In genomic region chr11:70445091-70445490, GRCh38 we compare ENCODE assay signal across 28 cellular contexts. TPM values are rescaled to one million over a fixed set of nuclear protein-coding genes. Genes with fewer than 3 reads are reported as not detected.
"Had no signal": no experiment of that assay in that cellular context is flagged by ENCODE, and none has a peak within 500 bp of the region (broad histone marks: within the 10 kb centered on the region; RNA-seq: fewer than 3 reads in every experiment).

No MANE protein-coding gene starts in this region.

- H3K4me3 Mint-ChIP-seq: naive thymus-derived CD8-positive, alpha-beta T cell; natural killer cell treated with Interleukin-12 subunit alpha and Interleukin-12 subunit beta and Interleukin-15 and Interleukin-18, amount 100 ng/mL, for 72 hours; nephron progenitor cell; neural crest cell; stimulated activated effector memory CD8-positive, alpha-beta T cell treated with anti-CD3 and anti-CD28 coated beads, Interleukin-12 subunit alpha, Interleukin-12 subunit beta, amount 100 ng/mL, for 72 hours; stimulated activated naive B cell treated with anti-CD40 and anti-IgM and Interleukin-4, amounts not matched to agents 10 μg/mL and 1 μg/mL and 100 μg/mL, for 72 hours had no signal

- ATAC-seq: naive thymus-derived CD8-positive, alpha-beta T cell; natural killer cell treated with Interleukin-12 subunit alpha and Interleukin-12 subunit beta and Interleukin-15 and Interleukin-18, amount 100 ng/mL, for 72 hours; right cardiac atrium; right lobe of liver; stimulated activated effector memory CD8-positive, alpha-beta T cell treated with anti-CD3 and anti-CD28 coated beads, Interleukin-12 subunit alpha, Interleukin-12 subunit beta, amount 100 ng/mL, for 72 hours; stimulated activated naive B cell treated with anti-CD40 and anti-IgM and Interleukin-4, amounts not matched to agents 10 μg/mL and 1 μg/mL and 100 μg/mL, for 72 hours; stimulated activated naive CD8-positive, alpha-beta T cell treated with anti-CD3 and anti-CD28 coated beads, Interleukin-15, Interleukin-2, amounts not matched to agents 100 U/mL and 50 U/mL, for 24 hours had no signal

- H3K4me2 ChIP-seq: smooth muscle cell had no signal

- H3K4me1 Mint-ChIP-seq: naive thymus-derived CD8-positive, alpha-beta T cell; stimulated activated effector memory CD8-positive, alpha-beta T cell treated with anti-CD3 and anti-CD28 coated beads, Interleukin-12 subunit alpha, Interleukin-12 subunit beta, amount 100 ng/mL, for 72 hours had no signal

- H3K9ac ChIP-seq: parathyroid adenoma had no signal

- H3K4me3 ChIP-seq: ovary, prostate gland, right lobe of liver, skin epidermis, smooth muscle cell, stomach, thoracic aorta, thyroid gland, tibial nerve, upper lobe of left lung, uterus had no signal

- H3K27ac ChIP-seq: ovary, parathyroid adenoma, prostate gland, right lobe of liver, skin epidermis, stomach, thoracic aorta, thyroid gland, tibial nerve, upper lobe of left lung, uterus had no signal

- H3K36me3 Mint-ChIP-seq: stimulated activated effector memory CD8-positive, alpha-beta T cell treated with anti-CD3 and anti-CD28 coated beads, Interleukin-12 subunit alpha, Interleukin-12 subunit beta, amount 100 ng/mL, for 72 hours had no signal

- H2AFZ ChIP-seq: parathyroid adenoma had no signal

- H3K27me3 ChIP-seq: ovary, right lobe of liver, stomach, thyroid gland, tibial nerve, upper lobe of left lung, uterus had no signal

- H3K4me1 ChIP-seq: parathyroid adenoma, prostate gland, right lobe of liver, stomach, thyroid gland, tibial nerve, upper lobe of left lung, uterus had no signal

- H3K27ac Mint-ChIP-seq: naive B cell; naive thymus-derived CD8-positive, alpha-beta T cell; natural killer cell treated with Interleukin-12 subunit alpha and Interleukin-12 subunit beta and Interleukin-15 and Interleukin-18, amount 100 ng/mL, for 72 hours; stimulated activated effector memory CD8-positive, alpha-beta T cell treated with anti-CD3 and anti-CD28 coated beads, Interleukin-12 subunit alpha, Interleukin-12 subunit beta, amount 100 ng/mL, for 72 hours had no signal

- H3K9me3 ChIP-seq: prostate gland, right lobe of liver, thyroid gland had no signal

- H3K36me3 ChIP-seq: ovary, prostate gland, right lobe of liver, stomach, thoracic aorta, thyroid gland, tibial nerve, upper lobe of left lung, uterus had no signal

- DNase-seq: naive B cell; nephron progenitor cell; occipital lobe; ovary; retina; right cardiac atrium; right lobe of liver; stimulated activated CD4-positive, alpha-beta T cell treated with anti-CD3 and anti-CD28 coated beads, Interleukin-15, amount 100 ng/mL, for 24 hours; stimulated activated CD4-positive, alpha-beta T cell treated with anti-CD3 and anti-CD28 coated beads, Interleukin-2, amount 100 ng/mL, for 24 hours; stimulated activated CD4-positive, alpha-beta T cell treated with anti-CD3 and anti-CD28 coated beads, Interleukin-2, amount 100 ng/mL, for 48 hours; stimulated activated CD4-positive, alpha-beta T cell treated with anti-CD3 and anti-CD28 coated beads, Interleukin-4, amount 100 ng/mL, for 24 hours; stimulated activated naive B cell treated with anti-CD40 and anti-IgM and Interleukin-4, amounts not matched to agents 10 μg/mL and 1 μg/mL and 100 μg/mL, for 72 hours; stimulated activated naive CD8-positive, alpha-beta T cell treated with anti-CD3 and anti-CD28 coated beads, Interleukin-15, Interleukin-2, amounts not matched to agents 100 U/mL and 50 U/mL, for 24 hours; stomach; thyroid gland; trophoblast cell; upper lobe of left lung; uterus had no signal

RNA-seq across cellular contexts. Expression of gene CTTN, which starts 46.8 kb away (rescaled TPM):
- polyA plus RNA-seq: naive thymus-derived CD8-positive, alpha-beta T cell had no signal
